In genomic region chr15:85667491-85668424, GRCh38 we compare ENCODE assay signal across 8 cellular contexts.
DNase-seq lines count a peak whose midpoint lies in the region; ATAC-seq and TF ChIP-seq lines count a peak whose summit lies in the region.

No MANE protein-coding gene starts in this region.

- H3K4me1 ChIP-seq in mammary epithelial cell (ENCODE audit: insufficient read depth, low read length) (peaks cover 16% of the 10 kb centered on the region), left lung (peaks cover 22 to 46% of the 10 kb centered on the region in 2 donors)

- CTCF ChIA-PET in mammary epithelial cell (lab: Charles Lee; ENCODE audit: low non-redundant PET), result no interaction called here

- H3K4me1 Mint-ChIP-seq in stimulated activated naive CD8-positive, alpha-beta T cell treated with anti-CD3 and anti-CD28 coated beads, Interleukin-15, Interleukin-2, amounts not matched to agents 100 ng/mL and 50 ng/mL, for 24 hours (ENCODE audit: low read depth), result peaks cover 38% of the 10 kb centered on the region

- dilution Hi-C loops in mammary epithelial cell (cut with HindIII; ENCODE audit: low sequenced_read_pairs), result no loop called here

- H3K4me3 Mint-ChIP-seq in stimulated activated naive CD8-positive, alpha-beta T cell treated with anti-CD3 and anti-CD28 coated beads, Interleukin-15, Interleukin-2, amounts not matched to agents 100 ng/mL and 50 ng/mL, for 24 hours, result peak overlapping the region; percentile 76

- H3K4me3 ChIP-seq in mammary epithelial cell (replicated peaks in 1 of 3; ENCODE audit: insufficient read depth in 1 of 3, low read depth in 2 of 3, low read length in 3 of 3) (no peak overlapping the region), left lung (no peak overlapping the region)

- 49% methylated on average over 5 of the region's 5 CpGs for WGBS in mammary epithelial cell (ENCODE audit: low coverage, missing lambda C conversion rate)

- BruUV-seq in mammary epithelial cell (replicated peaks; lab: Mats Ljungman, UMichigan), result TSS peak; percentile 96

- peaks cover 78% of the 10 kb centered on the region for H3K36me3 Mint-ChIP-seq in stimulated activated naive CD8-positive, alpha-beta T cell treated with anti-CD3 and anti-CD28 coated beads, Interleukin-15, Interleukin-2, amounts not matched to agents 100 ng/mL and 50 ng/mL, for 24 hours (ENCODE audit: low read depth)

- DNase-seq in AG08396 (ENCODE audit: low spot score) (peak; percentile 81), SK-MEL-5 (ENCODE audit: low read depth, low spot score) (peak; percentile 37), mammary epithelial cell (peak; percentile 94), left lung (no peak), NCI-H1694 treated with DMSO at 0.1 percent for 48 hours (lab: John Stamatoyannopoulos, UW) (no peak)

- no peak overlapping the region for H2AFZ ChIP-seq in mammary epithelial cell (ENCODE audit: low read depth, low read length)

- no peak for TF ChIP-seq CTCF in mammary epithelial cell (conservative IDR thresholded peaks at IDR 0.05 in 1 of 2, IDR thresholded peaks at IDR 0.05 in 1 of 2; ENCODE audit: extremely low read depth in 1 of 2, insufficient read depth in 1 of 2, low read depth in 1 of 2, low read length in 2 of 2)
- no peak for TF ChIP-seq CTCF in left lung (IDR thresholded peaks at IDR 0.05)

- peaks cover 14% of the 10 kb centered on the region for H3K36me3 ChIP-seq in mammary epithelial cell (ENCODE audit: insufficient read depth, low read length)
- H3K36me3 ChIP-seq in left lung, result peaks cover 5 to 89% of the 10 kb centered on the region in 2 donors

- H3K27me3 ChIP-seq in mammary epithelial cell (ENCODE audit: insufficient read depth, low read length) (no peaks in the 10 kb centered on the region), left lung (no peaks in the 10 kb centered on the region)

- H3K27me3 Mint-ChIP-seq in stimulated activated naive CD8-positive, alpha-beta T cell treated with anti-CD3 and anti-CD28 coated beads, Interleukin-15, Interleukin-2, amounts not matched to agents 100 ng/mL and 50 ng/mL, for 24 hours, result no peaks in the 10 kb centered on the region

- no peaks in the 10 kb centered on the region for H3K79me2 ChIP-seq in mammary epithelial cell (ENCODE audit: insufficient read depth, low read length)

- peak overlapping the region; percentile 75 for H3K9ac ChIP-seq in mammary epithelial cell (ENCODE audit: insufficient read depth, low read length)

- H4K20me1 ChIP-seq in mammary epithelial cell (ENCODE audit: insufficient read depth, low read length), result no peaks in the 10 kb centered on the region

- ATAC-seq in GM18870 (IDR thresholded peaks at IDR 0.05; ENCODE audit: unreplicated experiment) (peak; percentile 87), HG03103 (IDR thresholded peaks at IDR 0.05; ENCODE audit: low read depth, unreplicated experiment) (peak; percentile 95), left lung (peak; percentile 82)

- peak overlapping the region; percentile 3 for H3K4me2 ChIP-seq in mammary epithelial cell (ENCODE audit: insufficient read depth, low read depth, low read length)

- H3K27ac Mint-ChIP-seq in stimulated activated naive CD8-positive, alpha-beta T cell treated with anti-CD3 and anti-CD28 coated beads, Interleukin-15, Interleukin-2, amounts not matched to agents 100 ng/mL and 50 ng/mL, for 24 hours, result peak overlapping the region; percentile 96

- intact Hi-C loops in mammary epithelial cell (cut with micrococcal nuclease) (loop anchor here (1.0 kb wide), 1 partner anchor 48 kb away; no protein-coding TSS in a partner anchor), left lung (cut with DNase I) (no loop called here)

- H3K27ac ChIP-seq in mammary epithelial cell (ENCODE audit: insufficient read depth, low read depth, low read length) (peak overlapping the region; percentile 96), left lung (peak overlapping the region; percentile 81 to 88)

- H3K9me3 ChIP-seq in mammary epithelial cell (replicated peaks; ENCODE audit: insufficient read depth, low read length), result no peaks in the 10 kb centered on the region
- no peaks in the 10 kb centered on the region for H3K9me3 ChIP-seq in left lung

- in situ Hi-C loops in SK-MEL-5 (cut with HindIII; ENCODE audit: low pct_unique_long_range_greater_than_20kb, low sequenced_read_pairs) (no loop called here), mammary epithelial cell (cut with MboI; ENCODE audit: low sequenced_read_pairs in 2 of 2) (no loop called here)

- H3K9me3 Mint-ChIP-seq in stimulated activated naive CD8-positive, alpha-beta T cell treated with anti-CD3 and anti-CD28 coated beads, Interleukin-15, Interleukin-2, amounts not matched to agents 100 ng/mL and 50 ng/mL, for 24 hours, result no peaks in the 10 kb centered on the region

Comparison
In these comparisons a context has a peak if more than half of its experiments do, and no peak if none do; other contexts are left out.
1. DNase-seq: peak in AG08396 (single experiment), SK-MEL-5 (single experiment) and mammary epithelial cell (single experiment); none in left lung (0 of 2) and NCI-H1694 treated with DMSO at 0.1 percent for 48 hours (single experiment).
2. Peak in every context shown above with its lines, with median percentiles within 50 percentile points of each other: ATAC-seq.